ENCODE assay signal across 8 cellular contexts in genomic region chr1:180926164-180926981, GRCh38. TPM values are rescaled to one million over a fixed set of nuclear protein-coding genes. Genes with fewer than 3 reads are reported as not detected.
DNase-seq lines count a peak whose midpoint lies in the region; ATAC-seq and TF ChIP-seq lines count a peak whose summit lies in the region.

No MANE protein-coding gene starts in this region.

- TF ChIP-seq RAD21 in SK-N-SH (IDR thresholded peaks at IDR 0.05; ENCODE audit: low read length) = no peak; the same call in 1 of the 2 replicates

- no peaks in the 10 kb centered on the region for H3F3A ChIP-seq in SK-N-SH (replicated peaks; ENCODE audit: insufficient read depth)

- POLR2A ChIA-PET in SK-N-SH (lab: Yijun Ruan, JAX) = interaction anchor here (0.6 to 2.6 kb wide), 10 partner anchors 9 to 409 kb away, joined by 3 to 11 read pairs (median 4); no protein-coding TSS in a partner anchor

- H2AFZ ChIP-seq in SK-N-SH (ENCODE audit: low read depth) = no peak overlapping the region

- TF ChIP-seq EP300 in SK-N-SH (IDR thresholded peaks at IDR 0.05; ENCODE audit: borderline replicate concordance in 1 of 2, low read depth in 1 of 2, low read length in 1 of 2) = peak; percentile 17 to 92; a peak in 3 of 4 replicates

- no peaks in the 10 kb centered on the region for H3K36me3 ChIP-seq in BLaER1 treated with 17β-estradiol and CSF1 and Interleukin-3, amounts not matched to agents 10 nM and 100 nM
- no peaks in the 10 kb centered on the region for H3K36me3 ChIP-seq in SK-N-SH (replicated peaks in 1 of 2; ENCODE audit: control insufficient read depth in 1 of 2, insufficient read depth in 2 of 2, low read length in 1 of 2)
- no peaks in the 10 kb centered on the region; the same call in 1 of the 2 replicates for H3K36me3 ChIP-seq in H7 (replicated peaks; ENCODE audit: control insufficient read depth, insufficient read depth, low read length)

- peak overlapping the region in 6 of 11 experiments; percentile 12 to 60 (median 48); a peak in 11 of 22 replicates for H3K9ac ChIP-seq in BLaER1 treated with 17β-estradiol and CSF1 and Interleukin-3, amounts not matched to agents 10 nM and 100 nM
- H3K9ac ChIP-seq in SK-N-SH = no peak overlapping the region

- peak overlapping the region; percentile 54 to 98 (median 94) for H3K4me2 ChIP-seq in BLaER1 treated with 17β-estradiol and CSF1 and Interleukin-3, amounts not matched to agents 10 nM and 100 nM
- H3K4me2 ChIP-seq in SK-N-SH = peak overlapping the region; percentile 19; the same call in 1 of the 2 replicates

- peaks cover 0 to 32% (median 0%) of the 10 kb centered on the region in 11 experiments; a peak in 4 of 22 replicates for H3K27me3 ChIP-seq in BLaER1 treated with 17β-estradiol and CSF1 and Interleukin-3, amounts not matched to agents 10 nM and 100 nM
- H3K27me3 ChIP-seq in SK-N-SH (ENCODE audit: insufficient read depth) = no peaks in the 10 kb centered on the region
- no peaks in the 10 kb centered on the region; the same call in 1 of the 2 replicates for H3K27me3 ChIP-seq in H7 (ENCODE audit: control insufficient read depth, insufficient read depth, low read length)

- peak overlapping the region in 8 of 11 experiments; percentile 7 to 84 (median 34); a peak in 13 of 22 replicates for H3K27ac ChIP-seq in BLaER1 treated with 17β-estradiol and CSF1 and Interleukin-3, amounts not matched to agents 10 nM and 100 nM
- peak overlapping the region; percentile 30 to 99; a peak in 3 of 4 replicates for H3K27ac ChIP-seq in SK-N-SH (ENCODE audit: low read depth in 2 of 2, low read length in 1 of 2)

- H3K4me3 ChIP-seq in BLaER1 treated with 17β-estradiol and CSF1 and Interleukin-3, amounts not matched to agents 10 nM and 100 nM = no peak overlapping the region; a peak in 1 of 20 replicates
- H3K4me3 ChIP-seq in SK-N-SH (ENCODE audit: low read depth in 2 of 2, low read length in 1 of 2) = no peak overlapping the region
- H3K4me3 ChIP-seq in H7 (ENCODE audit: insufficient read depth, low read depth, low read length) = no peak overlapping the region

- intact Hi-C loops in head of caudate nucleus (cut with DNase I) = no loop called here

- peaks cover 58 to 100% (median 99%) of the 10 kb centered on the region in 10 experiments for H3K4me1 ChIP-seq in BLaER1 treated with 17β-estradiol and CSF1 and Interleukin-3, amounts not matched to agents 10 nM and 100 nM
- H3K4me1 ChIP-seq in SK-N-SH (ENCODE audit: control insufficient read depth in 1 of 2, insufficient read depth in 2 of 2, low read depth in 1 of 2, low read length in 1 of 2) = peaks cover 13 to 81% of the 10 kb centered on the region in 2 experiments; a peak in 3 of 4 replicates

- peaks cover 0 to 29% (median 5%) of the 10 kb centered on the region in 11 experiments; a peak in 7 of 22 replicates for H4K20me1 ChIP-seq in BLaER1 treated with 17β-estradiol and CSF1 and Interleukin-3, amounts not matched to agents 10 nM and 100 nM
- no peaks in the 10 kb centered on the region for H4K20me1 ChIP-seq in SK-N-SH (ENCODE audit: insufficient read depth)

- CTCF ChIA-PET in SK-N-SH (lab: Yijun Ruan, JAX) = interaction anchor here (0.7 to 4.1 kb wide), 12 partner anchors 9 to 216 kb away, joined by 3 to 27 read pairs (median 3); no protein-coding TSS in a partner anchor

- no peaks in the 10 kb centered on the region for H3K9me3 ChIP-seq in BLaER1 treated with 17β-estradiol and CSF1 and Interleukin-3, amounts not matched to agents 10 nM and 100 nM (replicated peaks in 1 of 11)
- no peaks in the 10 kb centered on the region for H3K9me3 ChIP-seq in SK-N-SH

- no peak for TF ChIP-seq CTCF in SK-N-SH (IDR thresholded peaks at IDR 0.05)

- DNase-seq in SK-N-SH (peak; percentile 90), head of caudate nucleus (peak; percentile 48 to 89 (median 77)), renal cortical epithelial cell (ENCODE audit: low read depth) (peak; percentile 42), H7 (no peak)

- no peaks in the 10 kb centered on the region for H3K79me2 ChIP-seq in SK-N-SH (ENCODE audit: insufficient read depth)

- WGBS in SK-N-SH (ENCODE audit: low lambda C conversion rate) = 31% methylated on average over 7 of the region's 14 CpGs

- peak; percentile 84 for ATAC-seq in HG02678 (IDR thresholded peaks at IDR 0.05; ENCODE audit: unreplicated experiment)
- no peak for ATAC-seq in GM21723 (IDR thresholded peaks at IDR 0.05; ENCODE audit: unreplicated experiment)
- ATAC-seq in HG02973 (IDR thresholded peaks at IDR 0.05; ENCODE audit: unreplicated experiment) = no peak

- no peaks in the 10 kb centered on the region for H3K9me2 ChIP-seq in SK-N-SH

TF ChIP-seq in SK-N-SH, 30 proteins besides CTCF, POLR2A, EP300 and RAD21:
- TF ChIP-seq CHD2 (IDR thresholded peaks at IDR 0.05; ENCODE audit: low read length, partially characterized antibody) = peak; percentile 43
- TF ChIP-seq TCF12 (IDR thresholded peaks at IDR 0.05) = peak; percentile 61
- no peak for TF ChIP-seq REST (IDR thresholded peaks at IDR 0.05; ENCODE audit: low read depth, low read length)
- TF ChIP-seq FOXJ3 (CRISPR knock-in tag; IDR thresholded peaks at IDR 0.05) = peak; percentile 96
- peak; percentile 78 for TF ChIP-seq RCOR1 (IDR thresholded peaks at IDR 0.05; ENCODE audit: low read length)
- 0 out of 2 replicates have a peak, but pooled peaks have one; percentile 24 for TF ChIP-seq TEAD4 (IDR thresholded peaks at IDR 0.05; ENCODE audit: borderline replicate concordance, insufficient read depth)
- TF ChIP-seq MXI1 (IDR thresholded peaks at IDR 0.05; ENCODE audit: low read depth, low read length) = peak; percentile 85
- TF ChIP-seq GATA2 (CRISPR knock-in tag; IDR thresholded peaks at IDR 0.05) = 0 out of 2 replicates have a peak, but pooled peaks have one; percentile 58
- TF ChIP-seq RFX5 (IDR thresholded peaks at IDR 0.05; ENCODE audit: low read length) = no peak
- TF ChIP-seq MEF2A (IDR thresholded peaks at IDR 0.05; ENCODE audit: borderline replicate concordance, low read depth) = no peak
- TF ChIP-seq PBX3 (IDR thresholded peaks at IDR 0.05) = peak; percentile 50
- TF ChIP-seq NFIC (IDR thresholded peaks at IDR 0.05; ENCODE audit: borderline replicate concordance) = 0 out of 2 replicates have a peak, but pooled peaks have one; percentile 29
- TF ChIP-seq SMC3 (IDR thresholded peaks at IDR 0.05; ENCODE audit: low read depth, low read length) = peak; percentile 4; the same call in 1 of the 2 replicates
- TF ChIP-seq SIN3A (IDR thresholded peaks at IDR 0.05; ENCODE audit: borderline replicate concordance, low read depth, low read length) = peak; percentile 70

RNA-seq across cellular contexts. Expression of gene KIAA1614, which starts 13.7 kb away (rescaled TPM):
- polyA plus RNA-seq in SK-N-SH (2012; rRNA removed) = 1.1 and 1.2 TPM in 2 replicates
- 0.80 and 1.4 TPM in 2 replicates for polyA plus RNA-seq in SK-N-SH (2012; cell fraction: cytosol; rRNA removed)
- polyA plus RNA-seq in SK-N-SH (2012; cell fraction: nucleus; rRNA removed) = 3.0 and 3.7 TPM in 2 replicates
- total RNA-seq in renal cortical epithelial cell = 5.9 and 10.7 TPM in 2 replicates
- 1.1 and 3.4 TPM in 2 replicates for total RNA-seq in H7 (2014; rRNA removed; shearing (Covaris generic))
